15 cellular contexts compared by ENCODE assay signal in the genomic region with DNA sequence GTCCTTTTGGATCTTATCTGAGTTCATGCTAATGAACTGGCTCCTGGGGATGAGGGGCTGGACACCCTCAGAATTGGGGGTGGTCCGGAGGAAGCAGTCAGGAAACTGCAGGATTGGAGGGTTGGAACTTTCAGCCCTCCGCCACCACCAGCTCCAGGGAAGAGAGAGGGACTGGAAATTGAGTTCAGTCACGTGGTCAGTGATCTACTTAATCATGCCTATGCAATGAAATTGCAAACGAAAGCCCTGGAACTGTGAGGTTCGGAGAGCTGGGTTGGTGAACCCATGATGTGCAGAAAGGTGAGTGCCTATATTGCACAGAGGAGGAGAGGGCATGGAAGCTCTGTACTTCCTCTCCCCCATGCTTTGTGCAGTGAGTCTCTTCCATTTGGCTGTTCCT. TPM values are rescaled to one million over a fixed set of nuclear protein-coding genes. Genes with fewer than 3 reads are reported as not detected.
DNase-seq lines count a peak whose midpoint lies in the region; ATAC-seq, FAIRE-seq and TF ChIP-seq lines count a peak whose summit lies in the region.
"Had no signal": no experiment of that assay in that cellular context is flagged by ENCODE, and none has a peak within 500 bp of the region (broad histone marks: within the 10 kb centered on the region; RNA-seq: fewer than 3 reads in every experiment).

No MANE protein-coding gene starts in this region.

- H3K9me2 ChIP-seq in GM23338 (ENCODE audit: insufficient read depth), result no peaks in the 10 kb centered on the region

- no peak overlapping the region for H3K4me3 ChIP-seq in GM23338
- H3K4me3 ChIP-seq in H1 (ENCODE audit: extremely low read depth in 1 of 4, insufficient read depth in 2 of 4, low read depth in 3 of 4, low read length in 4 of 4), result no peak overlapping the region
- no peak overlapping the region for H3K4me3 ChIP-seq in trophoblast cell (ENCODE audit: low read depth, low read length)
- H3K4me3 ChIP-seq: BLaER1 treated with 17β-estradiol and CSF1 and Interleukin-3, amounts not matched to agents 10 nM and 100 nM had no signal

- H3K36me3 Mint-ChIP-seq in GM23338 (ENCODE audit: low read depth), result peaks cover 12% of the 10 kb centered on the region; the same call in 2 of the 3 replicates
- peaks cover 36% of the 10 kb centered on the region for H3K36me3 Mint-ChIP-seq in type B pancreatic cell

- H3K79me2 ChIP-seq in GM23338 (replicated peaks; ENCODE audit: insufficient read depth) (peaks cover 100% of the 10 kb centered on the region), H1 (ENCODE audit: control insufficient read depth in 1 of 2, insufficient read depth in 2 of 2, low read length in 2 of 2) (peaks cover 19 to 98% of the 10 kb centered on the region in 2 experiments), trophoblast cell (ENCODE audit: control insufficient read depth, insufficient read depth, low read length, poor library complexity) (peaks cover 4% of the 10 kb centered on the region)

- H2BK5ac ChIP-seq in H1 (ENCODE audit: low read depth, low read length), result 0 out of 2 replicates have a peak overlapping the region, but pooled peaks have one; percentile 29
- H2BK5ac ChIP-seq in trophoblast cell (ENCODE audit: low read depth, low read length, poor library complexity), result no peak overlapping the region

- H3K18ac ChIP-seq in H1 (ENCODE audit: extremely low read depth, low read length) (no peak overlapping the region), trophoblast cell (ENCODE audit: low read length) (peak overlapping the region; percentile 11)

- no peak overlapping the region; the same call in 1 of the 2 replicates for H2BK12ac ChIP-seq in H1 (ENCODE audit: low read depth, low read length)
- H2BK12ac ChIP-seq in trophoblast cell (ENCODE audit: low read length), result no peak overlapping the region

- 78% methylated on average over 5 of the region's 5 CpGs; no CpG with 5 or more reads in 1 of the 2 experiments for WGBS in H1 (ENCODE audit: extremely low coverage in 1 of 2, insufficient coverage in 1 of 2, insufficient read length in 1 of 2, insufficient replicate concordance in 2 of 2, low coverage in 1 of 2, low lambda C conversion rate in 2 of 2, missing lambda C conversion rate in 1 of 2), 2 experiments
- no CpG with 5 or more reads among the region's 5 CpGs for WGBS in trophoblast cell (ENCODE audit: extremely low coverage, insufficient coverage, insufficient read length)

- H3K4me1 ChIP-seq in GM23338 (ENCODE audit: insufficient read depth) (peaks cover 13% of the 10 kb centered on the region), H1 (replicated peaks in 1 of 4; ENCODE audit: control insufficient read depth in 3 of 4, insufficient read depth in 4 of 4, low read length in 3 of 4) (peaks cover 0 to 9% (median 4%) of the 10 kb centered on the region in 4 experiments; a peak in 4 of 7 replicates), trophoblast cell (ENCODE audit: control insufficient read depth in 1 of 2, insufficient read depth in 2 of 2, low read length in 2 of 2) (peaks cover 9 to 13% of the 10 kb centered on the region in 2 experiments)

- H3K23ac ChIP-seq in H1 (ENCODE audit: insufficient read length), result no peak overlapping the region
- H3K23ac ChIP-seq in trophoblast cell (ENCODE audit: low read length), result no peak overlapping the region

- H3K27ac ChIP-seq in GM23338 (ENCODE audit: low read depth) (no peak overlapping the region), H1 (ENCODE audit: low read depth, low read length) (no peak overlapping the region), trophoblast cell (ENCODE audit: low read depth, low read length) (no peak overlapping the region)

- no peak overlapping the region for H4K5ac ChIP-seq in H1 (ENCODE audit: insufficient read length, low read depth, low read length)

- H3K27ac Mint-ChIP-seq in GM23338 (peak overlapping the region; percentile 34), type B pancreatic cell (peak overlapping the region; percentile 0)
- H3K27ac Mint-ChIP-seq: CD4-positive, alpha-beta T cell had no signal

- TF ChIP-seq CTCF in GM23338 (conservative IDR thresholded peaks at IDR 0.05; ENCODE audit: low read depth in 2 of 2), result no peak
- TF ChIP-seq CTCF in H1 (IDR thresholded peaks at IDR 0.05; ENCODE audit: control extremely low read depth in 1 of 3, insufficient read depth in 1 of 3, low read depth in 1 of 3, low read length in 3 of 3), result no peak
- no peak for TF ChIP-seq CTCF in type B pancreatic cell (conservative IDR thresholded peaks at IDR 0.05)

- H2AFZ ChIP-seq in GM23338, result no peak overlapping the region
- no peak overlapping the region for H2AFZ ChIP-seq in H1 (ENCODE audit: low read length)
- H2AFZ ChIP-seq in trophoblast cell (ENCODE audit: insufficient read depth, low read length, poor library complexity), result no peak overlapping the region

- peaks cover 4% of the 10 kb centered on the region for H3K79me1 ChIP-seq in H1 (ENCODE audit: low read depth, low read length)
- peaks cover 4% of the 10 kb centered on the region for H3K79me1 ChIP-seq in trophoblast cell (ENCODE audit: low read length)

- H3K36me3 ChIP-seq in GM23338 (ENCODE audit: insufficient read depth) (no peaks in the 10 kb centered on the region), H1 (ENCODE audit: control insufficient read depth in 2 of 4, insufficient read depth in 4 of 4, low read length in 3 of 4) (no peaks in the 10 kb centered on the region), trophoblast cell (ENCODE audit: control insufficient read depth in 1 of 2, insufficient read depth in 2 of 2, low read length in 2 of 2) (peaks cover 0 to 3% of the 10 kb centered on the region in 2 experiments)

- no peak for DNase-seq in GM23338 (ENCODE audit: low spot score)
- DNase-seq in H1 (ENCODE audit: low read depth in 1 of 2, low spot score in 2 of 2), result no peak
- no peak for DNase-seq in trophoblast cell
- DNase-seq in type B pancreatic cell (ENCODE audit: extremely low spot score, unreplicated experiment), result no peak
- DNase-seq in iPS-NIHi7 (ENCODE audit: extremely low spot score), result no peak
- DNase-seq in activated T-cell treated with anti-CD3 and anti-CD28 coated beads, Interleukin-2, amount 50 U/mL, for 1 hour, result no peak
- no peak for DNase-seq in HPDE6-E6E7 (ENCODE audit: extremely low spot score)
- DNase-seq: ACHN; CD4-positive, alpha-beta T cell; COR-L47; DMS53; GF-D8; H7; IMR-90 had no signal

- 0 out of 2 replicates have a peak overlapping the region, but pooled peaks have one; percentile 76 for H2AK5ac ChIP-seq in H1 (ENCODE audit: low read depth, low read length)
- peak overlapping the region; percentile 55 for H2AK5ac ChIP-seq in trophoblast cell (ENCODE audit: low read length)

- no peaks in the 10 kb centered on the region for H3K27me3 ChIP-seq in GM23338 (ENCODE audit: insufficient read depth)
- H3K27me3 ChIP-seq in H1 (replicated peaks in 1 of 4; ENCODE audit: control insufficient read depth in 3 of 4, extremely low read depth in 1 of 4, insufficient read depth in 3 of 4, low read length in 3 of 4), result no peaks in the 10 kb centered on the region
- H3K27me3 ChIP-seq in trophoblast cell (ENCODE audit: insufficient read depth, low read length), result no peaks in the 10 kb centered on the region
- H3K27me3 ChIP-seq: BLaER1 treated with 17β-estradiol and CSF1 and Interleukin-3, amounts not matched to agents 10 nM and 100 nM had no signal

- H3K4ac ChIP-seq in H1 (replicated peaks; ENCODE audit: insufficient read length, low read depth, low read length) (no peak overlapping the region), trophoblast cell (ENCODE audit: low read depth, low read length) (peak overlapping the region; percentile 18)

- H2BK120ac ChIP-seq in H1 (replicated peaks; ENCODE audit: low read depth, low read length), result no peak overlapping the region
- H2BK120ac ChIP-seq in trophoblast cell (ENCODE audit: insufficient read depth, low read length, poor library complexity), result no peak overlapping the region

- H3K4me1 Mint-ChIP-seq in GM23338 (peaks cover 41% of the 10 kb centered on the region), type B pancreatic cell (ENCODE audit: unreplicated experiment) (peaks cover 26% of the 10 kb centered on the region)

- H3K9me3 Mint-ChIP-seq in GM23338 (no peaks in the 10 kb centered on the region), type B pancreatic cell (peaks cover 15% of the 10 kb centered on the region)
- H3K9me3 Mint-ChIP-seq: CD4-positive, alpha-beta T cell had no signal

- H3K9me3 ChIP-seq in H1 (ENCODE audit: insufficient read depth in 2 of 2, low read depth in 1 of 2, low read length in 1 of 2) (no peaks in the 10 kb centered on the region), trophoblast cell (ENCODE audit: insufficient read depth, low read depth, low read length) (no peaks in the 10 kb centered on the region)

- H3K23me2 ChIP-seq in H1 (ENCODE audit: low read depth, low read length), result no peaks in the 10 kb centered on the region

- TF ChIP-seq POLR2A in H1 (IDR thresholded peaks at IDR 0.05; ENCODE audit: control extremely low read depth in 1 of 2, low read depth in 2 of 2, low read length in 2 of 2), result no peak

- no peak overlapping the region for H3K4me3 Mint-ChIP-seq in GM23338
- H3K4me3 Mint-ChIP-seq in type B pancreatic cell, result no peak overlapping the region
- H3K4me3 Mint-ChIP-seq: CD4-positive, alpha-beta T cell had no signal

- H2BK15ac ChIP-seq in H1 (ENCODE audit: low read length), result peak overlapping the region; percentile 77; the same call in 1 of the 2 replicates

- CTCF ChIA-PET in H1 (lab: Charles Lee; ENCODE audit: partially characterized antibody), result interaction anchor here (1.4 kb wide), 1 partner anchor 236 kb away, joined by 3 read pairs; no protein-coding TSS in a partner anchor

- no peak overlapping the region for H4K12ac ChIP-seq in trophoblast cell (ENCODE audit: low read depth, low read length)

- no peak for TF ChIP-seq RAD21 in H1 (IDR thresholded peaks at IDR 0.05 in 1 of 2, conservative IDR thresholded peaks at IDR 0.05 in 1 of 2; ENCODE audit: low read depth in 2 of 2, low read length in 2 of 2)

- H3K27me3 Mint-ChIP-seq in GM23338 (ENCODE audit: insufficient read depth, low read depth, poor library complexity), result peaks cover 2% of the 10 kb centered on the region
- H3K27me3 Mint-ChIP-seq in type B pancreatic cell, result no peaks in the 10 kb centered on the region
- H3K27me3 Mint-ChIP-seq: CD4-positive, alpha-beta T cell had no signal

- TF ChIP-seq EP300 in H1 (IDR thresholded peaks at IDR 0.05; ENCODE audit: borderline replicate concordance in 1 of 2, low read depth in 2 of 2, low read length in 2 of 2), result no peak

- no peak overlapping the region for H4K91ac ChIP-seq in H1 (replicated peaks; ENCODE audit: insufficient read length, low read length)
- H4K91ac ChIP-seq in trophoblast cell (ENCODE audit: low read depth, low read length), result no peak overlapping the region

- no peaks in the 10 kb centered on the region; the same call in 1 of the 2 replicates for H3F3A ChIP-seq in GM23338 (replicated peaks; ENCODE audit: low read depth)

- H4K20me1 ChIP-seq in GM23338 (replicated peaks; ENCODE audit: insufficient read depth), result peaks cover 42% of the 10 kb centered on the region
- peaks cover 6 to 20% of the 10 kb centered on the region in 2 experiments for H4K20me1 ChIP-seq in H1 (replicated peaks in 1 of 2; ENCODE audit: control insufficient read depth in 1 of 2, insufficient read depth in 2 of 2, low read length in 2 of 2)

- POLR2A ChIA-PET in H1 (lab: Charles Lee; ENCODE audit: partially characterized antibody), result interaction anchor here (0.7 kb wide), 1 partner anchor 9 kb away, joined by 3 read pairs; no protein-coding TSS in a partner anchor

- no peak overlapping the region for H3K9ac ChIP-seq in H1 (replicated peaks in 1 of 4; ENCODE audit: extremely low read depth in 1 of 4, low read depth in 3 of 4, low read length in 3 of 4)
- no peak overlapping the region for H3K9ac ChIP-seq in trophoblast cell (ENCODE audit: low read length)
- H3K9ac ChIP-seq: BLaER1 treated with 17β-estradiol and CSF1 and Interleukin-3, amounts not matched to agents 10 nM and 100 nM had no signal

- H2BK20ac ChIP-seq in H1 (ENCODE audit: low read length), result no peak overlapping the region

- no peak overlapping the region for H3K14ac ChIP-seq in H1 (ENCODE audit: insufficient read length)
- H3K14ac ChIP-seq in trophoblast cell (ENCODE audit: low read length), result peak overlapping the region; percentile 11

- no peak for FAIRE-seq in H1 (lab: Jason Lieb, UNC)

- no peak overlapping the region for H3K56ac ChIP-seq in H1 (replicated peaks; ENCODE audit: insufficient read length, low read depth, low read length)

- H3K4me2 ChIP-seq in GM23338, result no peak overlapping the region
- no peak overlapping the region for H3K4me2 ChIP-seq in H1 (ENCODE audit: insufficient read depth in 1 of 2, low read depth in 2 of 2, low read length in 2 of 2)
- H3K4me2 ChIP-seq in trophoblast cell (ENCODE audit: low read length), result no peak overlapping the region

- H4K8ac ChIP-seq in H1 (ENCODE audit: extremely low read depth, insufficient read depth, low read length), result no peak overlapping the region
- no peak overlapping the region for H4K8ac ChIP-seq in trophoblast cell (ENCODE audit: low read depth, low read length)

- ATAC-seq in GM23338, result no peak

RNA-seq across cellular contexts. Expression of a gene that starts 16.6 kb away (rescaled TPM):
- 68.2 and 77.9 TPM in 2 replicates for total RNA-seq in GM23338 (2014; rRNA removed; shearing (Covaris generic))
- polyA plus RNA-seq in GM23338 (2016; fragmentation: Nextera tagmentation; extraction: Ambion mirVana), result 83.4 and 95.7 TPM in 2 replicates
- total RNA-seq in H1 (2021; fragmentation: NEBNext Ultra II Directional; extraction: Animal tissue kit (Norgen Biotek cat#: 25700)), result 78.1 and 81.1 TPM in 2 replicates
- polyA plus RNA-seq in H1 (2011; rRNA removed), result 48.9 and 60.8 TPM in 2 replicates
- polyA plus RNA-seq in H1 (2011; cell fraction: cytosol; rRNA removed), result 71.3 TPM
- polyA plus RNA-seq in H1 (2011; cell fraction: nucleus; rRNA removed), result 151 TPM
- polyA plus RNA-seq in H1 (2012, experiment 1 of 2), result 77.9 to 94.5 TPM (median 91.7 TPM) in 4 replicates
- polyA plus RNA-seq in H1 (2012, experiment 2 of 2), result 5.1 TPM
- polyA plus RNA-seq in H1 (2013, experiment 1 of 2), result 51.9 TPM
- 50.0 TPM for polyA plus RNA-seq in H1 (2013, experiment 2 of 2)
- 132 and 143 TPM in 2 replicates for polyA minus RNA-seq in H1 (2011; rRNA and poly(A)+ RNA removed)
- 54.9 TPM for polyA minus RNA-seq in H1 (2011; cell fraction: cytosol; rRNA and poly(A)+ RNA removed)
- 85.2 TPM for polyA minus RNA-seq in H1 (2011; cell fraction: nucleus; rRNA and poly(A)+ RNA removed)
- 121 and 122 TPM in 2 replicates for polyA plus RNA-seq in trophoblast cell (2013)
- total RNA-seq in type B pancreatic cell (ENCODE audit: low replicate concordance), result 44.7 and 89.1 TPM in 2 replicates

RNA-seq across cellular contexts. Expression of a gene that starts 17.4 kb away (rescaled TPM):
- 23.3 and 23.8 TPM in 2 replicates for total RNA-seq in GM23338 (2014; rRNA removed; shearing (Covaris generic))
- polyA plus RNA-seq in GM23338 (2016; fragmentation: Nextera tagmentation; extraction: Ambion mirVana) (30.6 and 40.5 TPM in 2 replicates), H1 (2011; rRNA removed) (8.3 and 15.8 TPM in 2 replicates)
- total RNA-seq in H1 (2021; fragmentation: NEBNext Ultra II Directional; extraction: Animal tissue kit (Norgen Biotek cat#: 25700)), result 15.6 and 16.8 TPM in 2 replicates
- 19.8 TPM for polyA plus RNA-seq in H1 (2011; cell fraction: cytosol; rRNA removed)
- 11.1 TPM for polyA plus RNA-seq in H1 (2011; cell fraction: nucleus; rRNA removed)
- 17.9 to 29.6 TPM (median 19.1 TPM) in 4 replicates for polyA plus RNA-seq in H1 (2012, experiment 1 of 2)
- polyA plus RNA-seq in H1 (2012, experiment 2 of 2), result 2.5 TPM
- polyA plus RNA-seq in H1 (2013, experiment 1 of 2), result 15.6 TPM
- 14.2 TPM for polyA plus RNA-seq in H1 (2013, experiment 2 of 2)
- 35.9 and 37.8 TPM in 2 replicates for polyA minus RNA-seq in H1 (2011; rRNA and poly(A)+ RNA removed)
- 13.5 TPM for polyA minus RNA-seq in H1 (2011; cell fraction: cytosol; rRNA and poly(A)+ RNA removed)
- 34.1 TPM for polyA minus RNA-seq in H1 (2011; cell fraction: nucleus; rRNA and poly(A)+ RNA removed)
- polyA plus RNA-seq in trophoblast cell (2013), result 20.4 and 21.1 TPM in 2 replicates
- 36.8 and 50.4 TPM in 2 replicates for total RNA-seq in type B pancreatic cell (ENCODE audit: low replicate concordance)
